8 cellular contexts compared by ENCODE assay signal in the genomic region with DNA sequence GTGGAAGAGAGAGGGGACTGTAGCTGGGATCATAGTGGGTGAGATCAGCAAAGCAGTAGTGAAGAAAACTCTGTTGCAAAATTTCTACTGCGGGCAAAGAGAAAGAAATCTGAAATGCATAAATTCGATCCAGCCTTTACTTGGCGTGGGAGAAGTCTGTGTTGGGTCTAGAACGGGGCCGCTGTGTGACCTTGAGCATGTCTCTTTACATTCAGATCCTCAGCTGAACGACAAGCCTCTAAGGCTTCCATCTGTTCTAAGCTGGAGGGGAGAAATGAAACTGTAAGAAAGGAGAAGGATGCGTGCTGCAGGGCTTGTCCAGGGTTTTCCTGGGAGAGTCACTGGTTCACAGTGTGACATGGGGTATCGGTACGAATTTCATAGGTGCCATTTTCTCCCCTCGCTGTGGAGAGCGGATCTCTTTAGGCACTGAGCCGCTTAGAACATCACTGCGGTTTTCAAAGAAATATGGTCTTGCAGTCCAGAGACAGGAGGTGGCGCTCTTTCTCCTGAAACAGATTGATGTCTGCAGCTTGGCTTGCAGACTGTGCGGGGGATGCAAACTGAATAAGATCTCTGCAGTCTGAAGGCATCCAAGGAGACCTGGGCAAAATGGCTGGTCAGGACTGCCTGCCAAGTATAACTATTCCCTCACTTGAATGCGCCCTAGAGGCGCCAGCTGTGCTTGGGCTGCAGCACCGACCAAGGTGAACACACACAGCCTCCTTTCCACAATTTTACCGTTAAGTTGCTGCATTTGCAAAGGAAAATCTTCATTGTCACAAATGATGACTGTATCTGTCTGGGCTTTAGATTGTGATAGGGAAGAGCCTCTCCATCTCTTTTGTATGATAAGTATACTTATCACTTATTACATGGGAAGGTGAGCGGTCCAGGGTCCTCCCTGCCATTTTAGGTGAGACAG.
DNase-seq lines count a peak whose midpoint lies in the region; ATAC-seq, FAIRE-seq and TF ChIP-seq lines count a peak whose summit lies in the region.

No MANE protein-coding gene starts in this region.

- H3K4me1 ChIP-seq in suprapubic skin: peaks cover 5% of the 10 kb centered on the region

- peak overlapping the region; percentile 59 for H3K27ac Mint-ChIP-seq in activated T-helper 17 cell treated with anti-CD3 and anti-CD28 coated beads, Interleukin-2, amount 50 U/mL, for 72 hours

- H3K36me3 ChIP-seq in suprapubic skin: no peaks in the 10 kb centered on the region

- POLR2A ChIA-PET in RWPE1 (lab: Yijun Ruan, JAX; ENCODE audit: low non-redundant PET): no interaction called here

- no peaks in the 10 kb centered on the region for H3K9me3 ChIP-seq in suprapubic skin

- H3K4me3 Mint-ChIP-seq in activated T-helper 17 cell treated with anti-CD3 and anti-CD28 coated beads, Interleukin-2, amount 50 U/mL, for 72 hours: peak overlapping the region; percentile 68

- CTCF ChIA-PET in RWPE1 (lab: Yijun Ruan, JAX): interaction anchor here (0.6 to 2.2 kb wide), 12 partner anchors 8 to 926 kb away, joined by 3 to 11 read pairs (median 3); no protein-coding TSS in a partner anchor

- TF ChIP-seq EP300 in suprapubic skin (IDR thresholded peaks at IDR 0.05): no peak

- no peaks in the 10 kb centered on the region for H3K27me3 ChIP-seq in suprapubic skin

- FAIRE-seq in D721Med (lab: Jason Lieb, UNC): peak; percentile 92

- peaks cover 26% of the 10 kb centered on the region for H3K4me1 Mint-ChIP-seq in activated T-helper 17 cell treated with anti-CD3 and anti-CD28 coated beads, Interleukin-2, amount 50 U/mL, for 72 hours

- H3K36me3 Mint-ChIP-seq in activated T-helper 17 cell treated with anti-CD3 and anti-CD28 coated beads, Interleukin-2, amount 50 U/mL, for 72 hours (ENCODE audit: low read depth): no peaks in the 10 kb centered on the region

- no peaks in the 10 kb centered on the region for H3K27me3 Mint-ChIP-seq in activated T-helper 17 cell treated with anti-CD3 and anti-CD28 coated beads, Interleukin-2, amount 50 U/mL, for 72 hours

- no peak overlapping the region for H3K27ac ChIP-seq in RWPE1
- H3K27ac ChIP-seq in suprapubic skin: no peak overlapping the region

- WGBS in suprapubic skin: 46% methylated on average over 20 of the region's 20 CpGs

- peak; percentile 48 for DNase-seq in D721Med (ENCODE audit: insufficient read length, low spot score)
- DNase-seq in Kasumi-1 (lab: John Stamatoyannopoulos, UW): peak; percentile 97 to 98
- peak; percentile 41 for DNase-seq in RWPE1 (ENCODE audit: low spot score)
- DNase-seq in fibroblast of the conjunctiva (ENCODE audit: low read depth): peak; percentile 80
- DNase-seq in occipital lobe (lab: John Stamatoyannopoulos, UW): peak; percentile 78
- DNase-seq in suprapubic skin (ENCODE audit: low spot score in 2 of 2): peak; percentile 78 to 83

- TF ChIP-seq POLR2A in suprapubic skin (IDR thresholded peaks at IDR 0.05): no peak

- H3K4me3 ChIP-seq in suprapubic skin: peak overlapping the region; percentile 30

- peak; percentile 81 for ATAC-seq in GM21515 (IDR thresholded peaks at IDR 0.05; ENCODE audit: unreplicated experiment)
- peak; percentile 86 for ATAC-seq in activated T-helper 17 cell treated with anti-CD3 and anti-CD28 coated beads, Interleukin-2, amount 50 U/mL, for 72 hours (replicated peaks)

- no peaks in the 10 kb centered on the region for H3K9me3 Mint-ChIP-seq in activated T-helper 17 cell treated with anti-CD3 and anti-CD28 coated beads, Interleukin-2, amount 50 U/mL, for 72 hours

- peak; percentile 99 for TF ChIP-seq CTCF in D721Med (IDR thresholded peaks at IDR 0.05; ENCODE audit: insufficient read depth, missing control alignments)
- TF ChIP-seq CTCF in RWPE1 (conservative IDR thresholded peaks at IDR 0.05; ENCODE audit: low read depth): peak; percentile 64
- TF ChIP-seq CTCF in suprapubic skin (IDR thresholded peaks at IDR 0.05): peak; percentile 49 to 62

Comparison
In these comparisons a context has a peak if more than half of its experiments do, and no peak if none do; other contexts are left out.
1. DNase-seq: peak in every context shown above with its lines; median percentile 98 in Kasumi-1; 80 in suprapubic skin; 80 in fibroblast of the conjunctiva; 78 in occipital lobe; 48 in D721Med; 41 in RWPE1.